Comparison of ENCODE assay signal across 21 cellular contexts in the genomic region with DNA sequence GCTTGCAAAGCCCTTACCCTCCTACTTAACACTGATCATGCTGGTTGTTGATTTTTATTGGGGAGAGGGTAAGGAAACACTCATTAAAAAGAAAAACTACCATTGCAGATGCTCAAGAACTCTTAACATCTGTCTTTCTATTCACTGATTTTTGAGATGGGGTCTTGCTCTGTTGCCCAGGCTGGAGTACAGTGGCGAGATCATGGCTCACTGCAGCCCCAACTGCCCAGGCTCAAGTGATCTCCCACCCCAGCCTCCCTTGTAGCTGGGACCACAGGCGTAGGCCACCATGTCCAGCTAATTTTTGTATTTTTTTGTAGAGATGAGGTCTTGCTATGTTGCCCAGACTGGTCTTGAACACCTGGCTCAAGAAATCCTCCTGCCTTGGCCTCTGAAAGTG. TPM values are rescaled to one million over a fixed set of nuclear protein-coding genes. Genes with fewer than 3 reads are reported as not detected.
DNase-seq lines count a peak whose midpoint lies in the region; ATAC-seq, FAIRE-seq and TF ChIP-seq lines count a peak whose summit lies in the region.
"Had no signal": no experiment of that assay in that cellular context is flagged by ENCODE, and none has a peak within 500 bp of the region (broad histone marks: within the 10 kb centered on the region; RNA-seq: fewer than 3 reads in every experiment).

No MANE protein-coding gene starts in this region.

- no peak overlapping the region for H3K9ac ChIP-seq in HepG2 (ENCODE audit: insufficient read depth, low read depth, low read length)
- H3K9ac ChIP-seq: BLaER1 treated with 17β-estradiol and CSF1 and Interleukin-3, amounts not matched to agents 10 nM and 100 nM had no signal

- no peaks in the 10 kb centered on the region for H3K27me3 Mint-ChIP-seq in WTC11 (ENCODE audit: low read depth)
- H3K27me3 Mint-ChIP-seq: B cell; CD4-positive, alpha-beta T cell had no signal

- no peak for DNase-seq in HepG2 (ENCODE audit: low spot score)
- no peak for DNase-seq in right lobe of liver
- no peak for DNase-seq in WTC11 (ENCODE audit: low spot score)
- no peak for DNase-seq in NCI-H526 (lab: John Stamatoyannopoulos, UW)
- DNase-seq: AML-193; Caco-2; Calu3; CD4-positive, alpha-beta T cell; CD8-positive, alpha-beta T cell; DMS79 treated with DMSO at 0.1 percent for 48 hours; GF-D8 had no signal

- H3K27me3 ChIP-seq in HepG2 (ENCODE audit: control insufficient read depth in 1 of 2, insufficient read depth in 2 of 2, low read length in 2 of 2): no peaks in the 10 kb centered on the region
- H3K27me3 ChIP-seq in right lobe of liver: no peaks in the 10 kb centered on the region
- H3K27me3 ChIP-seq: BLaER1 treated with 17β-estradiol and CSF1 and Interleukin-3, amounts not matched to agents 10 nM and 100 nM had no signal

- BruUV-seq in HepG2 (replicated peaks; lab: Mats Ljungman, UMichigan): no TSS peak

- POLR2A ChIA-PET in HepG2 (lab: Yijun Ruan, JAX) (no interaction called here), WTC11 (lab: Charles Lee) (no interaction called here)

- H3K79me2 ChIP-seq in HepG2 (ENCODE audit: insufficient read depth, low read length): peaks cover 12% of the 10 kb centered on the region

- no peak for TF ChIP-seq POLR2A in HepG2 (IDR thresholded peaks at IDR 0.05; ENCODE audit: insufficient read depth in 1 of 2, low read depth in 2 of 2, low read length in 2 of 2)
- TF ChIP-seq POLR2A in right lobe of liver (IDR thresholded peaks at IDR 0.05): no peak

- peaks cover 25% of the 10 kb centered on the region for H3K4me1 ChIP-seq in HepG2 (ENCODE audit: insufficient read depth, low read length)
- H3K4me1 ChIP-seq in right lobe of liver: peaks cover 0 to 16% (median 3%) of the 10 kb centered on the region in 4 donors
- H3K4me1 ChIP-seq: A549 had no signal

- intact Hi-C loops in HepG2 (cut with micrococcal nuclease; ENCODE audit: unreplicated experiment) (no loop called here), right lobe of liver (cut with DNase I) (no loop called here)

- no peak overlapping the region for H3K4me2 ChIP-seq in HepG2 (ENCODE audit: low read depth, low read length)
- H3K4me2 ChIP-seq: A549; BLaER1 treated with 17β-estradiol and CSF1 and Interleukin-3, amounts not matched to agents 10 nM and 100 nM had no signal

- H3K36me3 ChIP-seq in HepG2 (replicated peaks in 1 of 2; ENCODE audit: control insufficient read depth in 1 of 2, insufficient read depth in 2 of 2, low read length in 2 of 2) (peaks cover 44 to 75% of the 10 kb centered on the region in 2 experiments), right lobe of liver (peaks cover 4 to 26% (median 15%) of the 10 kb centered on the region in 4 donors)

- in situ Hi-C loops in HepG2 (cut with HindIII; ENCODE audit: extremely low pct_ligation_motif_present, low pct_unique_long_range_greater_than_20kb): no loop called here

- FAIRE-seq in HepG2 (lab: Jason Lieb, UNC): no peak
- FAIRE-seq: A549, D721Med, G401.6, GM12891, GM19239 had no signal

- H3K4me1 Mint-ChIP-seq in WTC11: no peaks in the 10 kb centered on the region

- no peaks in the 10 kb centered on the region for H3K9me3 ChIP-seq in HepG2 (ENCODE audit: low read length)
- no peaks in the 10 kb centered on the region for H3K9me3 ChIP-seq in right lobe of liver
- H3K9me3 ChIP-seq: A549; BLaER1 treated with 17β-estradiol and CSF1 and Interleukin-3, amounts not matched to agents 10 nM and 100 nM; Caco-2 had no signal

- peaks cover 49% of the 10 kb centered on the region for H3K36me3 Mint-ChIP-seq in WTC11

- TF ChIP-seq CTCF in HepG2 (CRISPR knock-in tag; IDR thresholded peaks at IDR 0.05): no peak
- TF ChIP-seq CTCF in right lobe of liver (IDR thresholded peaks at IDR 0.05): no peak
- TF ChIP-seq CTCF in WTC11 (IDR thresholded peaks at IDR 0.05): no peak

- no peak overlapping the region for H3K27ac ChIP-seq in HepG2 (ENCODE audit: extremely low read length, insufficient read depth, low read length)
- no peak overlapping the region for H3K27ac ChIP-seq in right lobe of liver
- H3K27ac ChIP-seq: 22Rv1; A549; BLaER1 treated with 17β-estradiol and CSF1 and Interleukin-3, amounts not matched to agents 10 nM and 100 nM; C4-2B had no signal

- WGBS in HepG2 (ENCODE audit: low lambda C conversion rate): 95% methylated on average over 2 of the region's 2 CpGs
- WGBS in right lobe of liver (ENCODE audit: insufficient coverage, low coverage, low lambda C conversion rate, missing lambda C conversion rate): 100% methylated on average over 2 of the region's 2 CpGs

- CTCF ChIA-PET in HepG2 (lab: Yijun Ruan, JAX; ENCODE audit: low intra/inter-chr PET ratio, low total read pairs) (no interaction called here), WTC11 (lab: Charles Lee) (interaction anchor here (0.6 kb wide), 1 partner anchor 34 kb away, joined by 4 read pairs; no protein-coding TSS in a partner anchor)

- H4K20me1 ChIP-seq in HepG2 (ENCODE audit: insufficient read depth, low read length): peaks cover 14% of the 10 kb centered on the region; the same call in 1 of the 2 replicates

- TF ChIP-seq EP300 in HepG2 (IDR thresholded peaks at IDR 0.05; ENCODE audit: low read depth in 2 of 2, low read length in 2 of 2) (no peak), HepG2 (CRISPR knock-in tag; IDR thresholded peaks at IDR 0.05; ENCODE audit: borderline replicate concordance) (no peak)

- H3K4me3 Mint-ChIP-seq in WTC11: no peak overlapping the region
- H3K4me3 Mint-ChIP-seq: B cell; CD4-positive, alpha-beta T cell; CD8-positive, alpha-beta T cell had no signal

- no peak for TF ChIP-seq RAD21 in HepG2 (CRISPR knock-in tag; IDR thresholded peaks at IDR 0.05)

- no peak overlapping the region for H3K27ac Mint-ChIP-seq in WTC11
- H3K27ac Mint-ChIP-seq: CD4-positive, alpha-beta T cell had no signal

- no peak overlapping the region for H2AFZ ChIP-seq in HepG2 (ENCODE audit: low read length)

- no peaks in the 10 kb centered on the region for H3K9me3 Mint-ChIP-seq in WTC11
- H3K9me3 Mint-ChIP-seq: CD4-positive, alpha-beta T cell; CD8-positive, alpha-beta T cell had no signal

- ATAC-seq in HepG2 (no peak), right lobe of liver (no peak), WTC11 (no peak), HG03159 (IDR thresholded peaks at IDR 0.05; ENCODE audit: unreplicated experiment) (no peak)
- ATAC-seq: A549; CD8-positive, alpha-beta T cell had no signal

- H3K4me3 ChIP-seq in HepG2 (replicated peaks in 1 of 3; ENCODE audit: insufficient read depth in 1 of 3, low read depth in 2 of 3, low read length in 3 of 3) (no peak overlapping the region), right lobe of liver (no peak overlapping the region)
- H3K4me3 ChIP-seq: A549; BLaER1 treated with 17β-estradiol and CSF1 and Interleukin-3, amounts not matched to agents 10 nM and 100 nM had no signal

RNA-seq across cellular contexts. Expression of gene EMC8, which starts 14.5 kb away (rescaled TPM):
- total RNA-seq in HepG2 (2016; rRNA removed; fragmentation: Illumina TruSeq; extraction: Trizol) (47.6 and 55.0 TPM in 2 replicates), right lobe of liver (10 to 100 TPM in 5 of 6 experiments, 1 to 10 TPM in 1; 9.2 to 22.4 (median 12.1) TPM), WTC11 (2021) (48.0 to 55.2 TPM (median 52.7 TPM) in 3 replicates)
- total RNA-seq in HepG2 (2016; cell fraction: cytosol; rRNA removed; fragmentation: Illumina TruSeq; extraction: Trizol; ENCODE audit: low read depth): 56.6 and 69.3 TPM in 2 replicates
- total RNA-seq in HepG2 (2016; cell fraction: insoluble cytoplasmic fraction; rRNA removed; fragmentation: Illumina TruSeq; extraction: Trizol): 42.9 and 52.9 TPM in 2 replicates
- total RNA-seq in HepG2 (2016; cell fraction: membrane; rRNA removed; fragmentation: Illumina TruSeq; extraction: Trizol): 53.7 and 67.6 TPM in 2 replicates
- 34.0 and 36.1 TPM in 2 replicates for total RNA-seq in HepG2 (2016; cell fraction: nucleus; rRNA removed; fragmentation: Illumina TruSeq; extraction: Trizol)
- polyA plus RNA-seq in HepG2 (2011; rRNA removed): 71.6 and 76.0 TPM in 2 replicates
- 60.8 and 68.0 TPM in 2 replicates for polyA plus RNA-seq in HepG2 (2011; cell fraction: cytosol; rRNA removed)
- polyA plus RNA-seq in HepG2 (2011; cell fraction: nucleus; rRNA removed): 45.9 and 50.4 TPM in 2 replicates
- polyA plus RNA-seq in HepG2 (2012): 29.9 and 30.5 TPM in 2 replicates
- 65.3 and 83.6 TPM in 2 replicates for polyA plus RNA-seq in HepG2 (2016; cell fraction: cytosol; fragmentation: Illumina TruSeq; extraction: Trizol; ENCODE audit: low read depth)
- polyA plus RNA-seq in HepG2 (2016; cell fraction: insoluble cytoplasmic fraction; fragmentation: Illumina TruSeq; extraction: Trizol; ENCODE audit: low read depth): 58.1 and 66.0 TPM in 2 replicates
- 59.1 and 73.6 TPM in 2 replicates for polyA plus RNA-seq in HepG2 (2016; cell fraction: membrane; fragmentation: Illumina TruSeq; extraction: Trizol; ENCODE audit: low read depth)
- polyA plus RNA-seq in HepG2 (2016; cell fraction: nucleus; fragmentation: Illumina TruSeq; extraction: Trizol; ENCODE audit: insufficient read depth, low read depth): 69.1 and 78.6 TPM in 2 replicates
- 61.8 and 82.3 TPM in 2 replicates for polyA minus RNA-seq in HepG2 (2011; rRNA and poly(A)+ RNA removed; ENCODE audit: low replicate concordance)
- polyA minus RNA-seq in HepG2 (2011; cell fraction: cytosol; rRNA and poly(A)+ RNA removed): 27.0 and 43.3 TPM in 2 replicates
- polyA minus RNA-seq in HepG2 (2011; cell fraction: nucleus; rRNA and poly(A)+ RNA removed): 44.0 and 45.6 TPM in 2 replicates

RNA-seq across cellular contexts. Expression of gene COX4I1, which starts 14.7 kb away (rescaled TPM):
- 631 and 658 TPM in 2 replicates for total RNA-seq in HepG2 (2016; rRNA removed; fragmentation: Illumina TruSeq; extraction: Trizol)
- total RNA-seq in HepG2 (2016; cell fraction: cytosol; rRNA removed; fragmentation: Illumina TruSeq; extraction: Trizol; ENCODE audit: low read depth): 381 and 407 TPM in 2 replicates
- 648 and 655 TPM in 2 replicates for total RNA-seq in HepG2 (2016; cell fraction: insoluble cytoplasmic fraction; rRNA removed; fragmentation: Illumina TruSeq; extraction: Trizol)
- 496 and 528 TPM in 2 replicates for total RNA-seq in HepG2 (2016; cell fraction: membrane; rRNA removed; fragmentation: Illumina TruSeq; extraction: Trizol)
- 310 and 337 TPM in 2 replicates for total RNA-seq in HepG2 (2016; cell fraction: nucleus; rRNA removed; fragmentation: Illumina TruSeq; extraction: Trizol)
- 838 and 902 TPM in 2 replicates for polyA plus RNA-seq in HepG2 (2011; rRNA removed)
- polyA plus RNA-seq in HepG2 (2011; cell fraction: cytosol; rRNA removed): 1,053 and 1,212 TPM in 2 replicates
- 388 and 389 TPM in 2 replicates for polyA plus RNA-seq in HepG2 (2011; cell fraction: nucleus; rRNA removed)
- polyA plus RNA-seq in HepG2 (2012): 443 and 505 TPM in 2 replicates
- polyA plus RNA-seq in HepG2 (2016; cell fraction: cytosol; fragmentation: Illumina TruSeq; extraction: Trizol; ENCODE audit: low read depth): 414 and 464 TPM in 2 replicates
- polyA plus RNA-seq in HepG2 (2016; cell fraction: insoluble cytoplasmic fraction; fragmentation: Illumina TruSeq; extraction: Trizol; ENCODE audit: low read depth): 675 and 705 TPM in 2 replicates
- 456 and 498 TPM in 2 replicates for polyA plus RNA-seq in HepG2 (2016; cell fraction: membrane; fragmentation: Illumina TruSeq; extraction: Trizol; ENCODE audit: low read depth)
- 604 and 614 TPM in 2 replicates for polyA plus RNA-seq in HepG2 (2016; cell fraction: nucleus; fragmentation: Illumina TruSeq; extraction: Trizol; ENCODE audit: insufficient read depth, low read depth)
- 364 and 524 TPM in 2 replicates for polyA minus RNA-seq in HepG2 (2011; rRNA and poly(A)+ RNA removed; ENCODE audit: low replicate concordance)
- 143 and 144 TPM in 2 replicates for polyA minus RNA-seq in HepG2 (2011; cell fraction: cytosol; rRNA and poly(A)+ RNA removed)
- 99.5 and 129 TPM in 2 replicates for polyA minus RNA-seq in HepG2 (2011; cell fraction: nucleus; rRNA and poly(A)+ RNA removed)
- 100 to 1,000 TPM; 247 to 417 (median 303) TPM for total RNA-seq in right lobe of liver
- 578 to 618 TPM (median 606 TPM) in 3 replicates for total RNA-seq in WTC11 (2021)

RNA-seq across cellular contexts. Expression of gene C16orf74, which starts 33.9 kb away (rescaled TPM):
- total RNA-seq in HepG2 (2016; rRNA removed; fragmentation: Illumina TruSeq; extraction: Trizol) (0.13 TPM in 1 of 2 replicates, not detected in the other), right lobe of liver (under 1 TPM in 4 of 6 experiments, not detected in 2; 0.31 to 0.98 (median 0.70) TPM), WTC11 (2021) (6.3 to 8.3 TPM (median 7.9 TPM) in 3 replicates)
- 0.35 TPM in 1 of 2 replicates, not detected in the other for total RNA-seq in HepG2 (2016; cell fraction: cytosol; rRNA removed; fragmentation: Illumina TruSeq; extraction: Trizol; ENCODE audit: low read depth)
- total RNA-seq in HepG2 (2016; cell fraction: insoluble cytoplasmic fraction; rRNA removed; fragmentation: Illumina TruSeq; extraction: Trizol): not detected in 2 replicates
- total RNA-seq in HepG2 (2016; cell fraction: membrane; rRNA removed; fragmentation: Illumina TruSeq; extraction: Trizol): not detected in 2 replicates
- not detected in 2 replicates for total RNA-seq in HepG2 (2016; cell fraction: nucleus; rRNA removed; fragmentation: Illumina TruSeq; extraction: Trizol)
- 0.26 and 0.29 TPM in 2 replicates for polyA plus RNA-seq in HepG2 (2011; rRNA removed)
- polyA plus RNA-seq in HepG2 (2011; cell fraction: cytosol; rRNA removed): 0.13 and 0.28 TPM in 2 replicates
- 0.16 and 0.37 TPM in 2 replicates for polyA plus RNA-seq in HepG2 (2011; cell fraction: nucleus; rRNA removed)
- not detected in 2 replicates for polyA plus RNA-seq in HepG2 (2012)
- 0.35 and 0.65 TPM in 2 replicates for polyA plus RNA-seq in HepG2 (2016; cell fraction: cytosol; fragmentation: Illumina TruSeq; extraction: Trizol; ENCODE audit: low read depth)
- not detected in 2 replicates for polyA plus RNA-seq in HepG2 (2016; cell fraction: insoluble cytoplasmic fraction; fragmentation: Illumina TruSeq; extraction: Trizol; ENCODE audit: low read depth)
- 0.33 TPM in 1 of 2 replicates, not detected in the other for polyA plus RNA-seq in HepG2 (2016; cell fraction: membrane; fragmentation: Illumina TruSeq; extraction: Trizol; ENCODE audit: low read depth)
- polyA plus RNA-seq in HepG2 (2016; cell fraction: nucleus; fragmentation: Illumina TruSeq; extraction: Trizol; ENCODE audit: insufficient read depth, low read depth): not detected in 2 replicates
- 0.44 and 7.8 TPM in 2 replicates for polyA minus RNA-seq in HepG2 (2011; rRNA and poly(A)+ RNA removed; ENCODE audit: low replicate concordance)
- not detected in 2 replicates for polyA minus RNA-seq in HepG2 (2011; cell fraction: cytosol; rRNA and poly(A)+ RNA removed)
- polyA minus RNA-seq in HepG2 (2011; cell fraction: nucleus; rRNA and poly(A)+ RNA removed): not detected in 2 replicates

Comparison
In these comparisons a context has a peak if more than half of its experiments do, and no peak if none do; other contexts are left out.
1. Of the 50 proteins assayed by ChIP-seq in both HepG2 and WTC11: peak only in HepG2: none; only in WTC11: none; in both: ZNF121; in neither: 49.